Comparison of ENCODE assay signal across 8 cellular contexts in the genomic region with DNA sequence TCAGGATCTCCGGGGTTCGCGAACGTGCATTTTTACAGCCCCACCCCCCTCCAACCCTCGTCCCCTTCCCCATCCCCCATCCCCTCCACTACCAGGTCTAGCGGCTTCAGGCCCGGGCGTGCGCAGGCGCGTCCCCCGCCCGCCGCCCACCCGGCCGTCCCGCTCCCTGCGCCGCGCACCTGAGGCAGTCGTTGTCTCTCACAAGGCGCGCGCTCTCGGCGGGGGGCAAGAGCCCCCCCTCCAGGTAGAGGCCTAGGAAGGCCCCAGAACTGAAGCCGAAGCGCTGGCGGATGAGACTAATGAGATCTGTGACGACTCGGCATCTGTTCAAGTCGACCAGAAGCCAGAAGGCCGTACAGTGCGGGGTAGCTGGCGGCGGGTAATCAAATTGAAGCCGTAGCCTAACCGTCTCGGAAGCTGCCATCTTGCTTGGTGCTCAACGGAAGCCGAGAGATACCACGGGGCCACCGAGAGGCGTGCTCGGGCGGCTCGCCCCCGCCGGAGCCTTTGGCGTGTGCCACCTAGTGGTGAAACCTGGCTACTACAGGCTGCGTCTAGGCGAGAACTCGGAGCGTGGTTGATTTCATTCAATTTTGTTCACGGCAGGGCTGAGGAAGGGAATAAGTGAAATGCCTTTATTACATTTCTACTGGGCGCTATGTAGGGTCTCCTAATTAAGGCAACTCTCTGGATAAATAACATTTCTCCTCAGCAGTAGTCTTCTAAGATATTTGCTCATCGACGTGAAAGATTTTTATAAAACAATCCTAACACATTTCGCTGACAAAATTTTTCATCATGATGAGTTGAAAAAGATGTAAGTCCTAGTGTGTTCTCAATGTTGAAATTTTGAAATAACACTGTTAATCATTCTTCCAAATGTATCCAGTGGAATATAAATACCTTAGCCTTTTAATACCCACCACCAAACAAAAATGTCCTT. TPM values are rescaled to one million over a fixed set of nuclear protein-coding genes. Genes with fewer than 3 reads are reported as not detected.
DNase-seq lines count a peak whose midpoint lies in the region; ATAC-seq and TF ChIP-seq lines count a peak whose summit lies in the region.

A gene with protein sequence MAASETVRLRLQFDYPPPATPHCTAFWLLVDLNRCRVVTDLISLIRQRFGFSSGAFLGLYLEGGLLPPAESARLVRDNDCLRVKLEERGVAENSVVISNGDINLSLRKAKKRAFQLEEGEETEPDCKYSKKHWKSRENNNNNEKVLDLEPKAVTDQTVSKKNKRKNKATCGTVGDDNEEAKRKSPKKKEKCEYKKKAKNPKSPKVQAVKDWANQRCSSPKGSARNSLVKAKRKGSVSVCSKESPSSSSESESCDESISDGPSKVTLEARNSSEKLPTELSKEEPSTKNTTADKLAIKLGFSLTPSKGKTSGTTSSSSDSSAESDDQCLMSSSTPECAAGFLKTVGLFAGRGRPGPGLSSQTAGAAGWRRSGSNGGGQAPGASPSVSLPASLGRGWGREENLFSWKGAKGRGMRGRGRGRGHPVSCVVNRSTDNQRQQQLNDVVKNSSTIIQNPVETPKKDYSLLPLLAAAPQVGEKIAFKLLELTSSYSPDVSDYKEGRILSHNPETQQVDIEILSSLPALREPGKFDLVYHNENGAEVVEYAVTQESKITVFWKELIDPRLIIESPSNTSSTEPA (minus strand): TSS at position 455 of the 943 bp plus-strand sequence. CDS start 31 bp downstream, at position 424.

- peaks cover 5% of the 10 kb centered on the region for H3K4me1 Mint-ChIP-seq in activated T-helper 17 cell treated with anti-CD3 and anti-CD28 coated beads, Interleukin-2, amount 50 U/mL, for 72 hours
- peaks cover 23% of the 10 kb centered on the region for H3K4me1 Mint-ChIP-seq in nephron progenitor cell
- peaks cover 14% of the 10 kb centered on the region for H3K4me1 Mint-ChIP-seq in stimulated activated naive CD8-positive, alpha-beta T cell treated with anti-CD3 and anti-CD28 coated beads, Interleukin-15, amount 100 ng/mL, for 72 hours

- DNase-seq in ELR (ENCODE audit: low read depth) (peak; percentile 95), GOT3 (lab: John Stamatoyannopoulos, UW) (peak; percentile 70), RPMI8226 (peak; percentile 95), fibroblast of peridontal ligament (ENCODE audit: extremely low read depth) (peak; percentile 90), nephron progenitor cell (peak; percentile 96)
- DNase-seq in stimulated activated naive CD8-positive, alpha-beta T cell treated with anti-CD3 and anti-CD28 coated beads, Interleukin-15, amount 100 ng/mL, for 72 hours: peak; percentile 92 to 94

- H3K4me3 Mint-ChIP-seq in activated T-helper 17 cell treated with anti-CD3 and anti-CD28 coated beads, Interleukin-2, amount 50 U/mL, for 72 hours: peak within 1 kb of the TSS; percentile 72
- peak within 1 kb of the TSS; percentile 85 for H3K4me3 Mint-ChIP-seq in nephron progenitor cell
- H3K4me3 Mint-ChIP-seq in stimulated activated naive CD8-positive, alpha-beta T cell treated with anti-CD3 and anti-CD28 coated beads, Interleukin-15, amount 100 ng/mL, for 72 hours: peak within 1 kb of the TSS; percentile 85 to 87

- peak; percentile 98 for ATAC-seq in activated T-helper 17 cell treated with anti-CD3 and anti-CD28 coated beads, Interleukin-2, amount 50 U/mL, for 72 hours (replicated peaks)
- ATAC-seq in stimulated activated naive CD8-positive, alpha-beta T cell treated with anti-CD3 and anti-CD28 coated beads, Interleukin-15, amount 100 ng/mL, for 72 hours: peak; percentile 99

- H3K36me3 Mint-ChIP-seq in activated T-helper 17 cell treated with anti-CD3 and anti-CD28 coated beads, Interleukin-2, amount 50 U/mL, for 72 hours (ENCODE audit: low read depth): no peaks in the 10 kb centered on the region
- H3K36me3 Mint-ChIP-seq in nephron progenitor cell (ENCODE audit: low read depth): peaks cover 10% of the 10 kb centered on the region

- H3K27me3 Mint-ChIP-seq in activated T-helper 17 cell treated with anti-CD3 and anti-CD28 coated beads, Interleukin-2, amount 50 U/mL, for 72 hours: no peaks in the 10 kb centered on the region
- H3K27me3 Mint-ChIP-seq in nephron progenitor cell (ENCODE audit: low read depth, poor library complexity): peaks cover 7% of the 10 kb centered on the region
- H3K27me3 Mint-ChIP-seq in stimulated activated naive CD8-positive, alpha-beta T cell treated with anti-CD3 and anti-CD28 coated beads, Interleukin-15, amount 100 ng/mL, for 72 hours: no peaks in the 10 kb centered on the region

- H3K27ac Mint-ChIP-seq in activated T-helper 17 cell treated with anti-CD3 and anti-CD28 coated beads, Interleukin-2, amount 50 U/mL, for 72 hours: peak within 1 kb of the TSS; percentile 86
- H3K27ac Mint-ChIP-seq in nephron progenitor cell: peak within 1 kb of the TSS; percentile 96
- peak within 1 kb of the TSS; percentile 93 to 94 for H3K27ac Mint-ChIP-seq in stimulated activated naive CD8-positive, alpha-beta T cell treated with anti-CD3 and anti-CD28 coated beads, Interleukin-15, amount 100 ng/mL, for 72 hours

- no peaks in the 10 kb centered on the region for H3K9me3 Mint-ChIP-seq in activated T-helper 17 cell treated with anti-CD3 and anti-CD28 coated beads, Interleukin-2, amount 50 U/mL, for 72 hours
- H3K9me3 Mint-ChIP-seq in nephron progenitor cell: no peaks in the 10 kb centered on the region
- H3K9me3 Mint-ChIP-seq in stimulated activated naive CD8-positive, alpha-beta T cell treated with anti-CD3 and anti-CD28 coated beads, Interleukin-15, amount 100 ng/mL, for 72 hours: no peaks in the 10 kb centered on the region

- peak; percentile 97 for TF ChIP-seq CTCF in LNCAP (IDR thresholded peaks at IDR 0.05)
- peak; percentile 99 for TF ChIP-seq CTCF in nephron progenitor cell (IDR thresholded peaks at IDR 0.05)

RNA-seq across cellular contexts. Expression of the gene that starts here (rescaled TPM):
- 10 to 100 TPM; 23.1 to 24.4 TPM for total RNA-seq in activated T-helper 17 cell treated with anti-CD3 and anti-CD28 coated beads, Interleukin-2, amount 50 U/mL, for 72 hours

Comparison
In these comparisons a context has a peak if more than half of its experiments do, and no peak if none do; other contexts are left out.
1. Peak in every context shown above with its lines: DNase-seq and ATAC-seq.